1 cellular context compared by ENCODE assay signal in the genomic region with DNA sequence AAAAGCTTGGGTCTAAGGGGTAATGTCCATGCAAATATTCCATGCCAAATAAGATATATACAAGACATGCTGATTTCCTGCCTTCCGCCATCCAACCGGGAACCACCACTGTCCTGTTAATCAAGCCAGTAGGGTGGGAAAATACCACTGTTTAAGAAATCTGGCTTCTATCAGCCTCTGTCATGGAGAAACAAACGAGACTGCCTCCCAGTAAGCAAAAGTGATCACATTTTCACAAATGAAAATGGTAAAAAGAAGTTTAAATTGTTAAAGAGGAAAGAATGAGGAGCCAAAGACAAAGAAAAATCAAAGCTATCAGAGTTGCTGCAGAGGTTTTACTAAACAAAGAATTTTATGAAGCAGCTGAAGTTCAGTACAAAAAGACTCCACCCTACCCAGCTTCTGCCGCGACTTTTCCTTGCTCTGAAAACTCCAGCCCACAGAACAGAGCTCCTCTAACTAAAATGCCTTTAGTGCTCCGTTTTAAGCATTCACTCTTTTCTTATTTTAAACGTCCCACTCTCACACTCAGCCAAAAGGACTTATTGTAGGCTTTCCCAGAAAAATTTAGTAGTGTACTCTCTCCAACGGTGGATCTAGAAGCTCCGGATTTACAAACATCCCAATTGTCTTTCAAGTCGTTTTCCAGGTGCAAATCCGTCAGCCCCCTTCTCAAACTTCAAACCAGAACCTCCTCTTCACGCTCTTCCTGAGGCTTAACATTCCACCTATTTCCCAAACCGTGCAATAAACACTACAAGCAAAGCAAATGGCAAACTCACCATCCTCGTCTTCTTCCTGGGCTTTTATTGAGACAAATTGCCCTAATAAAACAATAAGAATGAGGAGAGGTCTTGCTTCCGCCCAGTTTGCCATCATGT.
TF ChIP-seq lines count a peak whose summit lies in the region.

No MANE protein-coding gene starts in this region.

TF ChIP-seq in H1, 55 proteins besides CTCF, POLR2A, EP300 and RAD21:
- peak; percentile 26 for TF ChIP-seq ASH2L (IDR thresholded peaks at IDR 0.05; ENCODE audit: low read length)
- TF ChIP-seq, protein P1, sequence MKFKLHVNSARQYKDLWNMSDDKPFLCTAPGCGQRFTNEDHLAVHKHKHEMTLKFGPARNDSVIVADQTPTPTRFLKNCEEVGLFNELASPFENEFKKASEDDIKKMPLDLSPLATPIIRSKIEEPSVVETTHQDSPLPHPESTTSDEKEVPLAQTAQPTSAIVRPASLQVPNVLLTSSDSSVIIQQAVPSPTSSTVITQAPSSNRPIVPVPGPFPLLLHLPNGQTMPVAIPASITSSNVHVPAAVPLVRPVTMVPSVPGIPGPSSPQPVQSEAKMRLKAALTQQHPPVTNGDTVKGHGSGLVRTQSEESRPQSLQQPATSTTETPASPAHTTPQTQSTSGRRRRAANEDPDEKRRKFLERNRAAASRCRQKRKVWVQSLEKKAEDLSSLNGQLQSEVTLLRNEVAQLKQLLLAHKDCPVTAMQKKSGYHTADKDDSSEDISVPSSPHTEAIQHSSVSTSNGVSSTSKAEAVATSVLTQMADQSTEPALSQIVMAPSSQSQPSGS (IDR thresholded peaks at IDR 0.05; ENCODE audit: low read length), result no peak
TF ChIP-seq in H1: peak in this region for 1.
